In the genomic region with DNA sequence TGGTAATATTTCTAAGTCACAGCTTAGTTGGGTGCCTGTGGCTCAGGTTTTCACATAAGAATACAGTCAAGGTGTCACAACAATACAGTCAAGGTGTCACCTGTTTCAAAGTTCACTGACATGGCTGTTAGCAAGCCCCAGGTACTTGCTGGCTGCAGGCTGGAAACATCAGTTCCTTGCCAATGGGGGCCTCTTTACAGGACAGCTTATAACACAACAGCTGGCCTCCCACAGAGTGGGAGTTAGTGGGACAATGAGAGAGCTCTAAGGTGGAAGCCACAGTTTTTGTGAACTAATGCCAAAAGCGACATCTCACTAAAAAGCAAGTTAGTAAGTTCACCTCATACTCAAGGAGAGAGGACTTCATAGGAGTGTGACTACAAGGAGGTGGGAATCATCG, we compare ENCODE assay signal across 8 cellular contexts. TPM values are rescaled to one million over a fixed set of nuclear protein-coding genes. Genes with fewer than 3 reads are reported as not detected.
"Had no signal": no experiment of that assay in that cellular context is flagged by ENCODE, and none has a peak within 500 bp of the region (broad histone marks: within the 10 kb centered on the region; RNA-seq: fewer than 3 reads in every experiment).

No MANE protein-coding gene starts in this region.

- H3K9me3 Mint-ChIP-seq: HFFc6 had no signal

- H3K4me1 Mint-ChIP-seq: IgD-negative memory B cell had no signal

- H3K27ac ChIP-seq: HL-60 had no signal

- DNase-seq: GOT3, H7, HFFc6, KBM-7 had no signal

- H3K27ac Mint-ChIP-seq: HFFc6, IgD-negative memory B cell had no signal

- H3K4me3 ChIP-seq: HAP-1 had no signal

- H3K4me1 ChIP-seq: HAP-1 had no signal

- H3K9me3 ChIP-seq: HAP-1 had no signal

- H3K36me3 Mint-ChIP-seq: IgD-negative memory B cell had no signal

- H3K36me3 ChIP-seq: HAP-1 had no signal

- H3K4me3 Mint-ChIP-seq: HFFc6, IgD-negative memory B cell had no signal

RNA-seq across cellular contexts. Expression of gene GPR156, which starts 45.4 kb away (rescaled TPM):
- total RNA-seq: HepG2 had no signal
- polyA plus RNA-seq: HepG2, IgD-negative memory B cell had no signal
